In genomic region chr5:176543428-176544182, GRCh38 we compare ENCODE assay signal across 8 cellular contexts. TPM values are rescaled to one million over a fixed set of nuclear protein-coding genes. Genes with fewer than 3 reads are reported as not detected.
A peak's percentile ranks its signal among the peaks of the same experiment; 100 is the strongest.
DNase-seq lines count a peak whose midpoint lies in the region; ATAC-seq and TF ChIP-seq lines count a peak whose summit lies in the region.

No MANE protein-coding gene starts in this region.

- 0 to 1% methylated on average over 2 to 23 of the region's 63 CpGs for WGBS in gastroesophageal sphincter (ENCODE audit: low coverage in 1 of 2), 2 donors

- CTCF ChIA-PET in RWPE1 (lab: Yijun Ruan, JAX) = interaction anchor here (0.5 to 3.8 kb wide), 7 partner anchors 9 to 136 kb away, joined by 3 to 18 read pairs (median 8); partner anchors contain the start of gene CLTB

- ATAC-seq in GM21515 (IDR thresholded peaks at IDR 0.05; ENCODE audit: unreplicated experiment) (peak; percentile 66), gastroesophageal sphincter (peak; percentile 91), omental fat pad (ENCODE audit: low FRiP score) (peak; percentile 90)

- TF ChIP-seq CTCF in RWPE1 (conservative IDR thresholded peaks at IDR 0.05; ENCODE audit: low read depth) (no peak), gastroesophageal sphincter (IDR thresholded peaks at IDR 0.05) (no peak), omental fat pad (IDR thresholded peaks at IDR 0.05) (no peak), vagina (IDR thresholded peaks at IDR 0.05) (peak in 1 of 3 experiments; percentile 17)

- H3K4me3 ChIP-seq in gastroesophageal sphincter (peak overlapping the region; percentile 41 to 73), vagina (peak overlapping the region; percentile 54 to 89)

- intact Hi-C loops in vagina (cut with DNase I) = loop anchor here (5.0 kb wide), 1 partner anchor 126 kb away; the partner anchor contains the start of gene CLTB

- H3K4me1 ChIP-seq in gastroesophageal sphincter (peaks cover 0 to 62% (median 10%) of the 10 kb centered on the region in 3 donors), vagina (peaks cover 31% of the 10 kb centered on the region)

- H3K27me3 ChIP-seq in gastroesophageal sphincter (no peaks in the 10 kb centered on the region), vagina (no peaks in the 10 kb centered on the region)

- H3K36me3 ChIP-seq in gastroesophageal sphincter (no peaks in the 10 kb centered on the region), vagina (no peaks in the 10 kb centered on the region)

- H3K9me3 ChIP-seq in gastroesophageal sphincter = no peaks in the 10 kb centered on the region
- no peaks in the 10 kb centered on the region for H3K9me3 ChIP-seq in vagina

- POLR2A ChIA-PET in RWPE1 (lab: Yijun Ruan, JAX; ENCODE audit: low non-redundant PET) = interaction anchor here (0.6 to 1.0 kb wide), 5 partner anchors 11 to 126 kb away, joined by 3 to 5 read pairs (median 4); partner anchors contain the start of gene FAF2

- DNase-seq in DMS53 (lab: John Stamatoyannopoulos, UW) = peak; percentile 96
- peak; percentile 83 for DNase-seq in HuH-7.5 (ENCODE audit: low spot score)
- peak; percentile 64 for DNase-seq in RWPE1 (ENCODE audit: low spot score)
- peak; percentile 67 for DNase-seq in activated gamma-delta T cell treated with Interleukin-2 at 50 U/mL for 16 hours
- no peak for DNase-seq in omental fat pad (ENCODE audit: low spot score)
- DNase-seq in vagina (ENCODE audit: extremely low spot score in 2 of 2) = no peak

- H3K27ac ChIP-seq in RWPE1 (peak overlapping the region; percentile 94), gastroesophageal sphincter (peak overlapping the region; percentile 64 to 90 (median 86)), vagina (peak overlapping the region; percentile 65)

- no peak for TF ChIP-seq EP300 in gastroesophageal sphincter (IDR thresholded peaks at IDR 0.05)

- TF ChIP-seq POLR2A in gastroesophageal sphincter (IDR thresholded peaks at IDR 0.05) = peak; percentile 31 to 58
- TF ChIP-seq POLR2A in vagina (IDR thresholded peaks at IDR 0.05) = no peak

RNA-seq across cellular contexts. Expression of gene CDHR2, which starts 5.5 kb away (rescaled TPM):
- total RNA-seq in gastroesophageal sphincter = under 1 TPM in 1 of 4 donors, not detected in 3; 0.15 TPM
- total RNA-seq in omental fat pad = not detected
- total RNA-seq in vagina = not detected

RNA-seq across cellular contexts. Expression of gene RNF44, which starts 6.4 kb away (rescaled TPM):
- total RNA-seq in gastroesophageal sphincter (10 to 100 TPM in 3 of 4 donors, 1 to 10 TPM in 1; 8.9 to 15.9 (median 12.4) TPM), omental fat pad (10 to 100 TPM in 3 of 4 donors, 1 to 10 TPM in 1; 7.4 to 24.4 (median 10.8) TPM), vagina (24.6 TPM)

Comparison
In these comparisons a context has a peak if more than half of its experiments do, and no peak if none do; other contexts are left out.
1. DNase-seq: peak in DMS53 (single experiment), HuH-7.5 (single experiment), RWPE1 (single experiment) and activated gamma-delta T cell treated with Interleukin-2 at 50 U/mL for 16 hours (single experiment); none in omental fat pad (single experiment) and vagina (0 of 2).
2. POLR2A ChIP-seq: peak in gastroesophageal sphincter (2 of 2); none in vagina (0 of 2).
3. Peak in every context shown above with its lines, with median percentiles within 50 percentile points of each other: ATAC-seq and H3K27ac ChIP-seq.